1 cellular context compared by ENCODE assay signal in genomic region chr3:188026191-188026968, GRCh38.
TF ChIP-seq lines count a peak whose summit lies in the region.

No MANE protein-coding gene starts in this region.

TF ChIP-seq in HepG2, 621 proteins besides CTCF, POLR2A, EP300 and RAD21 (continued from another document and continues in another):
- TF ChIP-seq, protein P1, sequence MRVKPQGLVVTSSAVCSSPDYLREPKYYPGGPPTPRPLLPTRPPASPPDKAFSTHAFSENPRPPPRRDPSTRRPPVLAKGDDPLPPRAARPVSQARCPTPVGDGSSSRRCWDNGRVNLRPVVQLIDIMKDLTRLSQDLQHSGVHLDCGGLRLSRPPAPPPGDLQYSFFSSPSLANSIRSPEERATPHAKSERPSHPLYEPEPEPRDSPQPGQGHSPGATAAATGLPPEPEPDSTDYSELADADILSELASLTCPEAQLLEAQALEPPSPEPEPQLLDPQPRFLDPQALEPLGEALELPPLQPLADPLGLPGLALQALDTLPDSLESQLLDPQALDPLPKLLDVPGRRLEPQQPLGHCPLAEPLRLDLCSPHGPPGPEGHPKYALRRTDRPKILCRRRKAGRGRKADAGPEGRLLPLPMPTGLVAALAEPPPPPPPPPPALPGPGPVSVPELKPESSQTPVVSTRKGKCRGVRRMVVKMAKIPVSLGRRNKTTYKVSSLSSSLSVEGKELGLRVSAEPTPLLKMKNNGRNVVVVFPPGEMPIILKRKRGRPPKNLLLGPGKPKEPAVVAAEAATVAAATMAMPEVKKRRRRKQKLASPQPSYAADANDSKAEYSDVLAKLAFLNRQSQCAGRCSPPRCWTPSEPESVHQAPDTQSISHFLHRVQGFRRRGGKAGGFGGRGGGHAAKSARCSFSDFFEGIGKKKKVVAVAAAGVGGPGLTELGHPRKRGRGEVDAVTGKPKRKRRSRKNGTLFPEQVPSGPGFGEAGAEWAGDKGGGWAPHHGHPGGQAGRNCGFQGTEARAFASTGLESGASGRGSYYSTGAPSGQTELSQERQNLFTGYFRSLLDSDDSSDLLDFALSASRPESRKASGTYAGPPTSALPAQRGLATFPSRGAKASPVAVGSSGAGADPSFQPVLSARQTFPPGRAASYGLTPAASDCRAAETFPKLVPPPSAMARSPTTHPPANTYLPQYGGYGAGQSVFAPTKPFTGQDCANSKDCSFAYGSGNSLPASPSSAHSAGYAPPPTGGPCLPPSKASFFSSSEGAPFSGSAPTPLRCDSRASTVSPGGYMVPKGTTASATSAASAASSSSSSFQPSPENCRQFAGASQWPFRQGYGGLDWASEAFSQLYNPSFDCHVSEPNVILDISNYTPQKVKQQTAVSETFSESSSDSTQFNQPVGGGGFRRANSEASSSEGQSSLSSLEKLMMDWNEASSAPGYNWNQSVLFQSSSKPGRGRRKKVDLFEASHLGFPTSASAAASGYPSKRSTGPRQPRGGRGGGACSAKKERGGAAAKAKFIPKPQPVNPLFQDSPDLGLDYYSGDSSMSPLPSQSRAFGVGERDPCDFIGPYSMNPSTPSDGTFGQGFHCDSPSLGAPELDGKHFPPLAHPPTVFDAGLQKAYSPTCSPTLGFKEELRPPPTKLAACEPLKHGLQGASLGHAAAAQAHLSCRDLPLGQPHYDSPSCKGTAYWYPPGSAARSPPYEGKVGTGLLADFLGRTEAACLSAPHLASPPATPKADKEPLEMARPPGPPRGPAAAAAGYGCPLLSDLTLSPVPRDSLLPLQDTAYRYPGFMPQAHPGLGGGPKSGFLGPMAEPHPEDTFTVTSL (CRISPR knock-in tag; IDR thresholded peaks at IDR 0.05; ENCODE audit: borderline replicate concordance) = peak; percentile 77; the same call in 1 of the 2 replicates
- TF ChIP-seq ZNF543 (CRISPR knock-in tag; IDR thresholded peaks at IDR 0.05) (no peak), ZNF670 (CRISPR knock-in tag; IDR thresholded peaks at IDR 0.05; ENCODE audit: borderline replicate concordance) (no peak), IRF2 (CRISPR knock-in tag; IDR thresholded peaks at IDR 0.05) (peak; percentile 27; the same call in 1 of the 2 replicates), SP1 (IDR thresholded peaks at IDR 0.05) (no peak), SP1 (CRISPR knock-in tag; IDR thresholded peaks at IDR 0.05) (no peak), SPEN (CRISPR knock-in tag; IDR thresholded peaks at IDR 0.05; ENCODE audit: low read depth) (no peak), FOSL2 (CRISPR knock-in tag; IDR thresholded peaks at IDR 0.05) (peak; percentile 51), CREB1 (IDR thresholded peaks at IDR 0.05) (no peak), CREB1 (CRISPR knock-in tag; IDR thresholded peaks at IDR 0.05) (peak; percentile 65; the same call in 1 of the 2 replicates), SP2 (CRISPR knock-in tag; IDR thresholded peaks at IDR 0.05) (no peak), ZNF143 (CRISPR knock-in tag; IDR thresholded peaks at IDR 0.05) (no peak), ZNF772 (CRISPR knock-in tag; IDR thresholded peaks at IDR 0.05) (no peak; the same call in 1 of the 2 replicates), NFIB (CRISPR knock-in tag; IDR thresholded peaks at IDR 0.05; ENCODE audit: borderline replicate concordance) (no peak), NFKBIZ (CRISPR knock-in tag; IDR thresholded peaks at IDR 0.05) (no peak), ZNF570 (CRISPR knock-in tag; IDR thresholded peaks at IDR 0.05; ENCODE audit: borderline replicate concordance) (no peak), ZNF639 (CRISPR knock-in tag; conservative IDR thresholded peaks at IDR 0.05) (no peak), FOXJ3 (CRISPR knock-in tag; IDR thresholded peaks at IDR 0.05; ENCODE audit: borderline replicate concordance) (peak; percentile 84), HMG20A (CRISPR knock-in tag; IDR thresholded peaks at IDR 0.05; ENCODE audit: borderline replicate concordance) (peak; percentile 70), SNAPC4 (CRISPR knock-in tag; IDR thresholded peaks at IDR 0.05) (no peak), ZNF326 (CRISPR knock-in tag; IDR thresholded peaks at IDR 0.05; ENCODE audit: borderline replicate concordance) (no peak), MIER3 (CRISPR knock-in tag; IDR thresholded peaks at IDR 0.05; ENCODE audit: borderline replicate concordance) (0 out of 2 replicates have a peak, but pooled peaks have one; percentile 22), ZNF12 (CRISPR knock-in tag; IDR thresholded peaks at IDR 0.05) (no peak; the same call in 1 of the 2 replicates), DRAP1 (CRISPR knock-in tag; IDR thresholded peaks at IDR 0.05) (no peak), LBX2 (CRISPR knock-in tag; IDR thresholded peaks at IDR 0.05; ENCODE audit: borderline replicate concordance) (no peak), IKZF5 (CRISPR knock-in tag; IDR thresholded peaks at IDR 0.05) (no peak), ZNF879 (CRISPR knock-in tag; IDR thresholded peaks at IDR 0.05) (no peak), ZNF567 (CRISPR knock-in tag; IDR thresholded peaks at IDR 0.05; ENCODE audit: borderline replicate concordance) (no peak), SOX13 (IDR thresholded peaks at IDR 0.05) (no peak), SOX13 (CRISPR knock-in tag; conservative IDR thresholded peaks at IDR 0.05 in 1 of 2, IDR thresholded peaks at IDR 0.05 in 1 of 2) (peak in 1 of 2 experiments; percentile 86; a peak in 2 of 4 replicates), FOXK2 (IDR thresholded peaks at IDR 0.05) (peak; percentile 64), KDM5B (CRISPR knock-in tag; IDR thresholded peaks at IDR 0.05; ENCODE audit: borderline replicate concordance) (no peak), ZNF207 (IDR thresholded peaks at IDR 0.05; ENCODE audit: borderline replicate concordance) (no peak), ZNF737 (CRISPR knock-in tag; IDR thresholded peaks at IDR 0.05; ENCODE audit: borderline replicate concordance) (no peak)
- TF ChIP-seq, protein P2, sequence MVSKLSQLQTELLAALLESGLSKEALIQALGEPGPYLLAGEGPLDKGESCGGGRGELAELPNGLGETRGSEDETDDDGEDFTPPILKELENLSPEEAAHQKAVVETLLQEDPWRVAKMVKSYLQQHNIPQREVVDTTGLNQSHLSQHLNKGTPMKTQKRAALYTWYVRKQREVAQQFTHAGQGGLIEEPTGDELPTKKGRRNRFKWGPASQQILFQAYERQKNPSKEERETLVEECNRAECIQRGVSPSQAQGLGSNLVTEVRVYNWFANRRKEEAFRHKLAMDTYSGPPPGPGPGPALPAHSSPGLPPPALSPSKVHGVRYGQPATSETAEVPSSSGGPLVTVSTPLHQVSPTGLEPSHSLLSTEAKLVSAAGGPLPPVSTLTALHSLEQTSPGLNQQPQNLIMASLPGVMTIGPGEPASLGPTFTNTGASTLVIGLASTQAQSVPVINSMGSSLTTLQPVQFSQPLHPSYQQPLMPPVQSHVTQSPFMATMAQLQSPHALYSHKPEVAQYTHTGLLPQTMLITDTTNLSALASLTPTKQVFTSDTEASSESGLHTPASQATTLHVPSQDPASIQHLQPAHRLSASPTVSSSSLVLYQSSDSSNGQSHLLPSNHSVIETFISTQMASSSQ (IDR thresholded peaks at IDR 0.05; ENCODE audit: low read depth) = peak; percentile 86
- TF ChIP-seq, protein P2 (CRISPR knock-in tag; IDR thresholded peaks at IDR 0.05; ENCODE audit: borderline replicate concordance) = peak; percentile 92
- TF ChIP-seq, protein P3, sequence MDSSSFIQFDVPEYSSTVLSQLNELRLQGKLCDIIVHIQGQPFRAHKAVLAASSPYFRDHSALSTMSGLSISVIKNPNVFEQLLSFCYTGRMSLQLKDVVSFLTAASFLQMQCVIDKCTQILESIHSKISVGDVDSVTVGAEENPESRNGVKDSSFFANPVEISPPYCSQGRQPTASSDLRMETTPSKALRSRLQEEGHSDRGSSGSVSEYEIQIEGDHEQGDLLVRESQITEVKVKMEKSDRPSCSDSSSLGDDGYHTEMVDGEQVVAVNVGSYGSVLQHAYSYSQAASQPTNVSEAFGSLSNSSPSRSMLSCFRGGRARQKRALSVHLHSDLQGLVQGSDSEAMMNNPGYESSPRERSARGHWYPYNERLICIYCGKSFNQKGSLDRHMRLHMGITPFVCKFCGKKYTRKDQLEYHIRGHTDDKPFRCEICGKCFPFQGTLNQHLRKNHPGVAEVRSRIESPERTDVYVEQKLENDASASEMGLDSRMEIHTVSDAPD (CRISPR knock-in tag; IDR thresholded peaks at IDR 0.05) = no peak
- TF ChIP-seq, protein P4, sequence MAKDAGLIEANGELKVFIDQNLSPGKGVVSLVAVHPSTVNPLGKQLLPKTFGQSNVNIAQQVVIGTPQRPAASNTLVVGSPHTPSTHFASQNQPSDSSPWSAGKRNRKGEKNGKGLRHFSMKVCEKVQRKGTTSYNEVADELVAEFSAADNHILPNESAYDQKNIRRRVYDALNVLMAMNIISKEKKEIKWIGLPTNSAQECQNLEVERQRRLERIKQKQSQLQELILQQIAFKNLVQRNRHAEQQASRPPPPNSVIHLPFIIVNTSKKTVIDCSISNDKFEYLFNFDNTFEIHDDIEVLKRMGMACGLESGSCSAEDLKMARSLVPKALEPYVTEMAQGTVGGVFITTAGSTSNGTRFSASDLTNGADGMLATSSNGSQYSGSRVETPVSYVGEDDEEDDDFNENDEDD (CRISPR knock-in tag; IDR thresholded peaks at IDR 0.05; ENCODE audit: borderline replicate concordance) = no peak
- TF ChIP-seq, protein P5, sequence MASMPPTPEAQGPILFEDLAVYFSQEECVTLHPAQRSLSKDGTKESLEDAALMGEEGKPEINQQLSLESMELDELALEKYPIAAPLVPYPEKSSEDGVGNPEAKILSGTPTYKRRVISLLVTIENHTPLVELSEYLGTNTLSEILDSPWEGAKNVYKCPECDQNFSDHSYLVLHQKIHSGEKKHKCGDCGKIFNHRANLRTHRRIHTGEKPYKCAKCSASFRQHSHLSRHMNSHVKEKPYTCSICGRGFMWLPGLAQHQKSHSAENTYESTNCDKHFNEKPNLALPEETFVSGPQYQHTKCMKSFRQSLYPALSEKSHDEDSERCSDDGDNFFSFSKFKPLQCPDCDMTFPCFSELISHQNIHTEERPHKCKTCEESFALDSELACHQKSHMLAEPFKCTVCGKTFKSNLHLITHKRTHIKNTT (CRISPR knock-in tag; IDR thresholded peaks at IDR 0.05) = no peak
